Comparison of ENCODE assay signal across 9 cellular contexts in genomic region chr1:236066828-236067386, GRCh38. TPM values are rescaled to one million over a fixed set of nuclear protein-coding genes. Genes with fewer than 3 reads are reported as not detected.
DNase-seq lines count a peak whose midpoint lies in the region; ATAC-seq, FAIRE-seq and TF ChIP-seq lines count a peak whose summit lies in the region.
"Had no signal": no experiment of that assay in that cellular context is flagged by ENCODE, and none has a peak within 500 bp of the region (broad histone marks: within the 10 kb centered on the region; RNA-seq: fewer than 3 reads in every experiment).

No MANE protein-coding gene starts in this region.

- 0% methylated on average over 6 of the region's 6 CpGs for WGBS in K562 (ENCODE audit: insufficient coverage, low coverage, missing lambda C conversion rate)
- WGBS in urinary bladder = 32% methylated on average over 6 of the region's 6 CpGs

- H3K36me3 ChIP-seq in K562 (ENCODE audit: control insufficient read depth, insufficient read depth, low read length) = no peaks in the 10 kb centered on the region
- H3K36me3 ChIP-seq in parathyroid adenoma (ENCODE audit: control insufficient read depth, insufficient read depth, low read length) = no peaks in the 10 kb centered on the region
- no peaks in the 10 kb centered on the region for H3K36me3 ChIP-seq in urinary bladder (ENCODE audit: insufficient read depth)

- POLR2A ChIA-PET in K562 (lab: Yijun Ruan, JAX) = interaction anchor here (0.5 to 0.6 kb wide), 3 partner anchors 466 to 901 kb away, joined by 3 to 4 read pairs (median 4); no protein-coding TSS in a partner anchor

- FAIRE-seq in K562 (lab: Jason Lieb, UNC) = no peak
- FAIRE-seq: keratinocyte had no signal

- TF ChIP-seq POLR2A in K562 (conservative IDR thresholded peaks at IDR 0.05) = no peak

- H3K4me3 Mint-ChIP-seq in T-helper 2 cell treated with Interferon-gamma antibody and Interleukin-4, amounts not matched to agents 5 μg/mL and 100 μg/mL, for 36 hours = peak overlapping the region; percentile 14

- no peak for TF ChIP-seq RAD21 in K562 (CRISPR knock-in tag; conservative IDR thresholded peaks at IDR 0.05 in 1 of 2, IDR thresholded peaks at IDR 0.05 in 1 of 2)

- ATAC-seq in GM18867 (IDR thresholded peaks at IDR 0.05; ENCODE audit: unreplicated experiment) = peak; percentile 89
- ATAC-seq in HG03039 (IDR thresholded peaks at IDR 0.05; ENCODE audit: unreplicated experiment) = peak; percentile 82
- no peak; the same call in 1 of the 3 replicates for ATAC-seq in K562

- H3K4me1 ChIP-seq in K562 (replicated peaks in 1 of 2; ENCODE audit: control insufficient read depth in 2 of 2, insufficient read depth in 2 of 2, low read length in 2 of 2) = peaks cover 0 to 14% of the 10 kb centered on the region in 2 experiments; a peak in 1 of 5 replicates
- no peaks in the 10 kb centered on the region for H3K4me1 ChIP-seq in parathyroid adenoma
- H3K4me1 ChIP-seq in urinary bladder (ENCODE audit: insufficient read depth) = no peaks in the 10 kb centered on the region

- H2AFZ ChIP-seq in K562 (ENCODE audit: low read depth, low read length) = no peak overlapping the region
- no peak overlapping the region for H2AFZ ChIP-seq in parathyroid adenoma

- H4K20me1 ChIP-seq in K562 (replicated peaks; ENCODE audit: control insufficient read depth, insufficient read depth, low read length) = no peaks in the 10 kb centered on the region

- H3K9me3 Mint-ChIP-seq in T-helper 2 cell treated with Interferon-gamma antibody and Interleukin-4, amounts not matched to agents 5 μg/mL and 100 μg/mL, for 36 hours = no peaks in the 10 kb centered on the region

- peak overlapping the region; percentile 0 for H3K27ac Mint-ChIP-seq in T-helper 2 cell treated with Interferon-gamma antibody and Interleukin-4, amounts not matched to agents 5 μg/mL and 100 μg/mL, for 36 hours

- in situ Hi-C loops in K562 (cut with MboI) = no loop called here

- H3K4me2 ChIP-seq in K562 (ENCODE audit: insufficient read depth, low read length) (no peak overlapping the region), parathyroid adenoma (ENCODE audit: low read length) (no peak overlapping the region)

- no peak overlapping the region for H3K9ac ChIP-seq in K562 (ENCODE audit: insufficient read depth in 1 of 2, low read depth in 2 of 2, low read length in 2 of 2)
- H3K9ac ChIP-seq in parathyroid adenoma = no peak overlapping the region

- H3K4me1 Mint-ChIP-seq in T-helper 2 cell treated with Interferon-gamma antibody and Interleukin-4, amounts not matched to agents 5 μg/mL and 100 μg/mL, for 36 hours (ENCODE audit: low read depth) = peaks cover 16% of the 10 kb centered on the region

- BruUV-seq in K562 (replicated peaks; lab: Mats Ljungman, UMichigan) = no TSS peak

- H3K27ac ChIP-seq in K562 (ENCODE audit: extremely low read depth, low read depth, low read length) = no peak overlapping the region
- peak overlapping the region; percentile 70 for H3K27ac ChIP-seq in parathyroid adenoma
- peak overlapping the region; percentile 64 for H3K27ac ChIP-seq in urinary bladder (ENCODE audit: low read depth)

- H3K9me1 ChIP-seq in K562 (ENCODE audit: control insufficient read depth, insufficient read depth, low read length) = no peaks in the 10 kb centered on the region

- no peak for TF ChIP-seq CTCF in K562 (IDR thresholded peaks at IDR 0.05 in 2 of 3, conservative IDR thresholded peaks at IDR 0.05 in 1 of 3; ENCODE audit: insufficient read depth in 2 of 3, low read depth in 1 of 3, low read length in 3 of 3)
- TF ChIP-seq CTCF in parathyroid adenoma (IDR thresholded peaks at IDR 0.05) = no peak

- no peak overlapping the region for H3K4me3 ChIP-seq in K562
- no peak overlapping the region for H3K4me3 ChIP-seq in parathyroid adenoma (ENCODE audit: low read depth, low read length)
- no peak overlapping the region for H3K4me3 ChIP-seq in urinary bladder (ENCODE audit: low read depth, low read length)

- no peaks in the 10 kb centered on the region for H3K36me3 Mint-ChIP-seq in T-helper 2 cell treated with Interferon-gamma antibody and Interleukin-4, amounts not matched to agents 5 μg/mL and 100 μg/mL, for 36 hours (ENCODE audit: low read depth)

- TF ChIP-seq EP300 in K562 (IDR thresholded peaks at IDR 0.05; ENCODE audit: low read length) = no peak

- CTCF ChIA-PET in K562 (lab: Yijun Ruan, JAX; ENCODE audit: low intra/inter-chr PET ratio) = no interaction called here

- H3K79me2 ChIP-seq in K562 (ENCODE audit: control insufficient read depth, insufficient read depth, low read length) = no peaks in the 10 kb centered on the region
- no peaks in the 10 kb centered on the region for H3K79me2 ChIP-seq in parathyroid adenoma

- peaks cover 49% of the 10 kb centered on the region for H3K27me3 Mint-ChIP-seq in T-helper 2 cell treated with Interferon-gamma antibody and Interleukin-4, amounts not matched to agents 5 μg/mL and 100 μg/mL, for 36 hours (ENCODE audit: low read depth)

- H3K9me3 ChIP-seq in K562 (replicated peaks; ENCODE audit: control insufficient read depth, insufficient read depth, low read depth, low read length) (no peaks in the 10 kb centered on the region), parathyroid adenoma (ENCODE audit: control insufficient read depth, low read length) (no peaks in the 10 kb centered on the region)

- H3K27me3 ChIP-seq in K562 (ENCODE audit: control insufficient read depth in 2 of 2, insufficient read depth in 2 of 2, low read length in 2 of 2) = peaks cover 38 to 54% of the 10 kb centered on the region in 2 experiments
- no peaks in the 10 kb centered on the region for H3K27me3 ChIP-seq in parathyroid adenoma (ENCODE audit: control insufficient read depth, insufficient read depth, low read length)

- peak; percentile 77 for DNase-seq in T-helper 2 cell treated with Interferon-gamma antibody and Interleukin-4, amounts not matched to agents 5 μg/mL and 100 μg/mL, for 36 hours (ENCODE audit: low spot score)
- no peak for DNase-seq in K562 (ENCODE audit: extremely low read depth in 1 of 4, low spot score in 3 of 4)
- no peak for DNase-seq in NCI-H1694 (lab: John Stamatoyannopoulos, UW)
- DNase-seq in NCI-H2029 (lab: John Stamatoyannopoulos, UW) = no peak

- intact Hi-C loops in K562 (cut with micrococcal nuclease) = no loop called here

TF ChIP-seq in K562, 482 proteins besides CTCF, POLR2A, EP300 and RAD21 (continues in another document):
- no peak for TF ChIP-seq KLF1 (tag; IDR thresholded peaks at IDR 0.05)
- no peak for TF ChIP-seq ZBTB49 (CRISPR knock-in tag; IDR thresholded peaks at IDR 0.05; ENCODE audit: borderline replicate concordance)
- TF ChIP-seq TCFL5 (CRISPR knock-in tag; conservative IDR thresholded peaks at IDR 0.05) = no peak

RNA-seq across cellular contexts. Expression of gene NID1, which starts 2.0 kb away (rescaled TPM):
- total RNA-seq in K562 (2011; cell fraction: chromatin; rRNA removed; ENCODE audit: low replicate concordance) = not detected in 2 replicates
- not detected in 2 replicates for total RNA-seq in K562 (2011; cell fraction: nucleolus; rRNA removed)
- not detected in 2 replicates for total RNA-seq in K562 (2011; cell fraction: nucleoplasm; rRNA removed)
- total RNA-seq in K562 (2014; rRNA removed) (not detected in 2 replicates), K562 (2014; rRNA removed; fragmentation: Illumina TruSeq; extraction: Trizol) (not detected in 2 replicates), K562 (2015; rRNA removed; fragmentation: Illumina TruSeq; extraction: Trizol) (not detected in 2 replicates), K562 (2021) (0.22 and 0.27 TPM in 2 replicates), urinary bladder (158 TPM)
- polyA plus RNA-seq in K562 (2011; rRNA removed) (not detected in 2 replicates), K562 (2014; fragmentation: Illumina TruSeq; extraction: Trizol) (not detected in 2 replicates), K562 (2014; fragmentation: Nextera tagmentation; extraction: Ambion mirVana) (not detected), K562 (2014; rRNA removed) (not detected in 2 replicates), urinary bladder (207 TPM)
- polyA plus RNA-seq in K562 (2011; cell fraction: cytosol; rRNA removed) = 0.01 TPM in 1 of 2 replicates, not detected in the other
- not detected in 2 replicates for polyA plus RNA-seq in K562 (2011; cell fraction: nucleus; rRNA removed)
- not detected in 2 replicates for polyA plus RNA-seq in K562 (2012)
- polyA minus RNA-seq in K562 (2011; rRNA and poly(A)+ RNA removed) = not detected in 2 replicates
- polyA minus RNA-seq in K562 (2011; cell fraction: cytosol; rRNA and poly(A)+ RNA removed) = 0.46 TPM in 1 of 2 replicates, not detected in the other
- not detected in 2 replicates for polyA minus RNA-seq in K562 (2011; cell fraction: nucleus; rRNA and poly(A)+ RNA removed)

Comparison
In these comparisons a context has a peak if more than half of its experiments do, and no peak if none do; other contexts are left out.
1. RNA of gene NID1, which starts 2.0 kb away (total RNA-seq): 158 TPM in urinary bladder (single experiment); 0.22 to 0.27 TPM in K562; every median in the first group is over 100 times any median in the second.